15 cellular contexts compared by ENCODE assay signal in the genomic region with DNA sequence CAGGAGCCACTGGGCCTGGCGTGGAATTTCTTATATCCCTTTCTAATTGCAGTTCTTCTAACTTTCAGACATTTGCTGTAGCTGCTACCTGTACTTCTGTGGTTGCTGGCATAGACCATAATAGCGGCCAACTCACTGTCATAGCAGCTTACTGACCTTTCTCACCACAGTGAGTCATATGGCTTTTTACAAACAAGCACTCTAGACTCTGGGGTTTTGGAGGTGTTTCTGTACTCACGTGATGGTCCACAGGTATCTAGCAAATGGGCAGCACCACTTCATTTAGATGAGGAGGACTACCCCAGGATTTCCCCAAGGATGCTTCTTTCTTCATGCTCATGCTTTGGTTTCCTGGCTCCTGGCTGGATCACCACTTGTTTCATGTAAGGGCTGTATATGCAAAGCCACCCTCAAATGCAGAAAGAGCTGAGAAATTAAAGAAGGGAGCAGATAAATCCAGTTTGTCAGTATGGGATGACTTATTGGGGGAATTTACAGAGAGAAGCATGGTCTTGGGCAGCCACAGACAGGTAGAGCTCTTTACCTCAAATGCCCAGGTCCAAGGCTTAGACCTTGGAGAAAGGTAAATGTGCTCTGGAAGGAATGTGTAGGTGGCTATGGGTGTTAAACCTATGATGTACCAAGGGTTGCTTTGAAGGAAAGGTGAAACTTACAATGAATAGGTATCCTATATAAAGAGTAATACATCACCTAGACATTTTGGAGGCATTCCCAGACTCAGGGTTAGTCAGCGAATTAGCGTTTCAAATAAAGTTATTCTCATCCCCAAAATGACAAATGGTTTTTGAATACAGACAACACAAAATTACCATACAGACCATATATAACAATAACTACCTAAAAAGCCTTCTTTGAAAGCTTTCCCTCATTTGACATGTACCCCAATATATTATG. TPM values are rescaled to one million over a fixed set of nuclear protein-coding genes. Genes with fewer than 3 reads are reported as not detected.
A peak's percentile ranks its signal among the peaks of the same experiment; 100 is the strongest.
DNase-seq lines count a peak whose midpoint lies in the region; FAIRE-seq and TF ChIP-seq lines count a peak whose summit lies in the region.
"Had no signal": no experiment of that assay in that cellular context is flagged by ENCODE, and none has a peak within 500 bp of the region (broad histone marks: within the 10 kb centered on the region; RNA-seq: fewer than 3 reads in every experiment).

No MANE protein-coding gene starts in this region.

- DNase-seq in AG10803 (ENCODE audit: low read depth): peak; percentile 53
- DNase-seq in H54 (ENCODE audit: insufficient read length, low spot score): peak; percentile 70
- peak; percentile 87 for DNase-seq in RWPE1 (ENCODE audit: low spot score)
- no peak for DNase-seq in keratinocyte (ENCODE audit: low read depth, low spot score)
- no peak for DNase-seq in activated gamma-delta T cell treated with Interleukin-2 at 50 U/mL for 16 hours
- DNase-seq in NAMALWA (ENCODE audit: low spot score): no peak
- DNase-seq in GM19238 (ENCODE audit: insufficient read length, low spot score): no peak
- DNase-seq in activated effector memory CD4-positive, alpha-beta T cell treated with anti-CD3 and anti-CD28 coated beads, Interleukin-2, amount 50 U/mL, for 16 hours: no peak
- DNase-seq: activated CD8-positive, alpha-beta memory T cell treated with anti-CD3 and anti-CD28 coated beads, Interleukin-2, amount 50 U/mL, for 4 hours; heart left ventricle; naive B cell; NCI-H2227 treated with DMSO at 0.1 percent for 48 hours; stimulated activated CD4-positive, alpha-beta T cell treated with anti-CD3 and anti-CD28 coated beads, Interleukin-15, amount 100 ng/mL, for 24 hours; substantia nigra had no signal

- H3K36me3 ChIP-seq in keratinocyte (ENCODE audit: control insufficient read depth in 2 of 2, extremely low read depth in 1 of 2, insufficient read depth in 2 of 2, low read length in 2 of 2): no peaks in the 10 kb centered on the region
- H3K36me3 ChIP-seq: heart left ventricle had no signal

- H3K27me3 ChIP-seq in keratinocyte (ENCODE audit: control insufficient read depth, extremely low read depth, insufficient read depth, low read length): no peaks in the 10 kb centered on the region
- H3K27me3 ChIP-seq: heart left ventricle had no signal

- H3K4me3 ChIP-seq in AG10803 (ENCODE audit: low read length) (no peak overlapping the region), keratinocyte (ENCODE audit: control insufficient read depth in 2 of 3, extremely low read depth in 1 of 3, insufficient read depth in 2 of 3, low read depth in 1 of 3, low read length in 3 of 3) (no peak overlapping the region)

- no peak overlapping the region for H3K9ac ChIP-seq in keratinocyte (ENCODE audit: control insufficient read depth, extremely low read depth, insufficient read depth, low read length)

- H3K27ac ChIP-seq in RWPE1 (no peak overlapping the region), keratinocyte (ENCODE audit: control insufficient read depth, insufficient read depth, low read length) (no peak overlapping the region)
- H3K27ac ChIP-seq: C4-2B had no signal

- H3K9me1 ChIP-seq in keratinocyte (ENCODE audit: control insufficient read depth, extremely low read depth, insufficient read depth, low read length): no peaks in the 10 kb centered on the region

- no peak for TF ChIP-seq CTCF in AG10803 (conservative IDR thresholded peaks at IDR 0.05; ENCODE audit: low read length)
- no peak for TF ChIP-seq CTCF in RWPE1 (conservative IDR thresholded peaks at IDR 0.05; ENCODE audit: low read depth)
- no peak for TF ChIP-seq CTCF in keratinocyte (optimal IDR thresholded peaks at IDR 0.05 in 1 of 3, IDR thresholded peaks at IDR 0.05 in 1 of 3, conservative IDR thresholded peaks at IDR 0.05 in 1 of 3; ENCODE audit: extremely low read depth in 1 of 3, insufficient read depth in 2 of 3, low read length in 3 of 3)

- H2AFZ ChIP-seq in keratinocyte (ENCODE audit: control insufficient read depth, low read length): no peak overlapping the region

- no peaks in the 10 kb centered on the region for H3K9me3 ChIP-seq in keratinocyte (ENCODE audit: control insufficient read depth, low read depth, low read length)
- H3K9me3 ChIP-seq: heart left ventricle had no signal

- H4K20me1 ChIP-seq in keratinocyte (ENCODE audit: control insufficient read depth, extremely low read depth, insufficient read depth, low read length): no peaks in the 10 kb centered on the region

- no peak overlapping the region for H3K4me2 ChIP-seq in keratinocyte (ENCODE audit: control insufficient read depth, extremely low read depth, insufficient read depth, low read depth, low read length)

- H3K79me2 ChIP-seq in keratinocyte (ENCODE audit: control insufficient read depth, insufficient read depth, low read length): no peaks in the 10 kb centered on the region

- peaks cover 5% of the 10 kb centered on the region for H3K4me1 ChIP-seq in keratinocyte (ENCODE audit: control insufficient read depth, extremely low read depth, insufficient read depth, low read length)
- H3K4me1 ChIP-seq: heart left ventricle had no signal

- TF ChIP-seq POLR2A in H54 (IDR thresholded peaks at IDR 0.05; ENCODE audit: low read depth, low read length): no peak

- POLR2A ChIA-PET in RWPE1 (lab: Yijun Ruan, JAX; ENCODE audit: low non-redundant PET): no interaction called here

- dilution Hi-C loops in keratinocyte (cut with MboI; ENCODE audit: extremely low pct_ligation_motif_present, low sequenced_read_pairs): no loop called here

- FAIRE-seq in H54 (lab: Jason Lieb, UNC): peak; percentile 87
- peak; percentile 57 for FAIRE-seq in keratinocyte (lab: Jason Lieb, UNC)

- CTCF ChIA-PET in RWPE1 (lab: Yijun Ruan, JAX): interaction anchor here (0.9 kb wide), 1 partner anchor 453 kb away, joined by 3 read pairs; no protein-coding TSS in a partner anchor

RNA-seq across cellular contexts. Expression of a gene that starts 15.9 kb away (rescaled TPM):
- 11.7 to 27.2 TPM (median 20.1 TPM) in 3 replicates for polyA plus RNA-seq in keratinocyte
- 28.2 TPM for polyA plus RNA-seq in keratinocyte (2011; ENCODE audit: low read depth)
- 9.1 and 17.7 TPM in 2 replicates for polyA plus RNA-seq in keratinocyte (2011; cell fraction: cytosol; rRNA removed)
- polyA plus RNA-seq in keratinocyte (2011; cell fraction: nucleus; rRNA removed): 40.7 and 43.0 TPM in 2 replicates
- polyA plus RNA-seq in keratinocyte (2012; ENCODE audit: low replicate concordance): 8.0 and 13.5 TPM in 2 replicates
- polyA minus RNA-seq in keratinocyte: 3.8 to 42.5 TPM (median 18.0 TPM) in 3 replicates
- polyA minus RNA-seq in keratinocyte (2011; cell fraction: cytosol; rRNA and poly(A)+ RNA removed): 17.1 TPM
- 14.4 and 40.3 TPM in 2 replicates for polyA minus RNA-seq in keratinocyte (2011; cell fraction: nucleus; rRNA and poly(A)+ RNA removed)

RNA-seq across cellular contexts. Expression of a gene that starts 16.9 kb away (rescaled TPM):
- polyA plus RNA-seq in keratinocyte: 0.03 to 0.09 TPM (median 0.08 TPM) in 3 replicates
- not detected for polyA plus RNA-seq in keratinocyte (2011; ENCODE audit: low read depth)
- 0.02 and 0.03 TPM in 2 replicates for polyA plus RNA-seq in keratinocyte (2011; cell fraction: cytosol; rRNA removed)
- 0.06 and 0.12 TPM in 2 replicates for polyA plus RNA-seq in keratinocyte (2011; cell fraction: nucleus; rRNA removed)
- polyA plus RNA-seq in keratinocyte (2012; ENCODE audit: low replicate concordance): 0.02 TPM in 1 of 2 replicates, not detected in the other
- polyA minus RNA-seq in keratinocyte: 0.03 to 0.38 TPM (median 0.26 TPM) in 3 replicates
- polyA minus RNA-seq in keratinocyte (2011; cell fraction: cytosol; rRNA and poly(A)+ RNA removed): 0.19 TPM
- 0.21 and 0.54 TPM in 2 replicates for polyA minus RNA-seq in keratinocyte (2011; cell fraction: nucleus; rRNA and poly(A)+ RNA removed)

Comparison
In these comparisons a context has a peak if more than half of its experiments do, and no peak if none do; other contexts are left out.
1. DNase-seq: peak in AG10803 (single experiment), H54 (single experiment) and RWPE1 (single experiment); none in keratinocyte (single experiment), activated gamma-delta T cell treated with Interleukin-2 at 50 U/mL for 16 hours (single experiment), NAMALWA (single experiment), GM19238 (single experiment) and activated effector memory CD4-positive, alpha-beta T cell treated with anti-CD3 and anti-CD28 coated beads, Interleukin-2, amount 50 U/mL, for 16 hours (single experiment).